ENCODE assay signal across 1 cellular context in genomic region chr4:1318046-1318375, GRCh38.
TF ChIP-seq lines count a peak whose summit lies in the region.

No MANE protein-coding gene starts in this region.

TF ChIP-seq in HepG2, 621 proteins besides CTCF, POLR2A, EP300 and RAD21:
- peak; percentile 55 for TF ChIP-seq AGO2 (optimal IDR thresholded peaks at IDR 0.05; ENCODE audit: low read depth, low read length)
- TF ChIP-seq SCMH1 (CRISPR knock-in tag; IDR thresholded peaks at IDR 0.05; ENCODE audit: borderline replicate concordance) = no peak
